In the genomic region with DNA sequence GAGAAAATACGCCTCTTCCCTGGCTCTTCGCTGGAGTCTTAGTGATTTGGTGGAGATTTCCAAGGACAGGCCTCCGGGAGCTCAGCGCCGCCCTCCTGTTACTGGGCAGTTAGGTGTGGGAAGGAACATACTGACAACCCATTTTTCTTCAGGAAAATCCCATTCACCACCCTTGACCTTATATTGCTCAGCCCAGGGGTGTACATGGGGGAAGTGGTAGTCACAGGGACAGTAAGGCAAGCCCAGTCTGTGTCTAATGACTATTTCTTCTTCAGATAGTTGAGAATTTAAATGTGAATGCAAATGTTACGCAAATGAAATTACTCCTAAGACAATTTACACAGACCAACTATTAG, we compare ENCODE assay signal across 39 cellular contexts.
"Had no signal": no experiment of that assay in that cellular context is flagged by ENCODE, and none has a peak within 500 bp of the region (broad histone marks: within the 10 kb centered on the region; RNA-seq: fewer than 3 reads in every experiment).

No MANE protein-coding gene starts in this region.

- H3K27ac ChIP-seq: ascending aorta, cardiac muscle cell, VCaP had no signal

- DNase-seq: activated CD4-positive, alpha-beta memory T cell treated with anti-CD3 and anti-CD28 coated beads, Interleukin-2, amount 10 ng/mL, durations not matched to agents 7 days and 5 days; activated CD4-positive, alpha-beta T cell treated with anti-CD3 and anti-CD28 coated beads for 1 hour; activated CD4-positive, alpha-beta T cell treated with anti-CD3 and anti-CD28 coated beads for 36 hours; activated CD4-positive, alpha-beta T cell treated with anti-CD3 and anti-CD28 coated beads for 48 hours; activated CD4-positive, alpha-beta T cell treated with anti-CD3 and anti-CD28 coated beads, Interleukin-2, amount 10 ng/mL, durations not matched to agents 7 days and 5 days; activated CD4-positive, alpha-beta T cell treated with anti-CD3 and anti-CD28 coated beads, Interleukin-2, amount 50 U/mL, for 48 hours; activated CD4-positive, CD25-positive, alpha-beta regulatory T cell; activated CD8-positive, alpha-beta memory T cell treated with anti-CD3 and anti-CD28 coated beads for 24 hours; activated CD8-positive, alpha-beta memory T cell treated with anti-CD3 and anti-CD28 coated beads, Interleukin-2, amount 10 ng/mL, durations not matched to agents 7 days and 5 days; activated CD8-positive, alpha-beta memory T cell treated with anti-CD3 and anti-CD28 coated beads, Interleukin-2, amount 50 U/mL, for 48 hours; activated CD8-positive, alpha-beta T cell treated with anti-CD3 and anti-CD28 coated beads, Interleukin-2, amount 10 ng/mL, durations not matched to agents 7 days and 5 days; activated effector memory CD4-positive, alpha-beta T cell treated with Interleukin-2 at 50 U/mL for 16 hours; activated gamma-delta T cell; activated naive CD4-positive, alpha-beta T cell treated with anti-CD3 and anti-CD28 coated beads, Interleukin-2, amount 10 ng/mL, durations not matched to agents 7 days and 5 days; activated naive CD4-positive, alpha-beta T cell treated with Interleukin-2 at 50 U/mL for 16 hours; activated naive CD8-positive, alpha-beta T cell treated with anti-CD3 and anti-CD28 coated beads, Interleukin-2, amount 10 ng/mL, durations not matched to agents 7 days and 5 days; activated naive CD8-positive, alpha-beta T cell treated with anti-CD3 and anti-CD28 coated beads, Interleukin-2, amount 50 U/mL, for 24 hours; activated T-cell treated with anti-CD3 and anti-CD28 coated beads, Interleukin-2, amount 50 U/mL, for 24 hours; activated T-cell treated with anti-CD3 and anti-CD28 coated beads, Interleukin-2, amount 50 U/mL, for 48 hours; amygdala; anterior cingulate cortex; caudate nucleus; cerebellar nuclear complex; T-helper 1 cell; T-helper 2 cell; T-helper 9 cell had no signal

- H3K27me3 Mint-ChIP-seq: activated CD4-positive, alpha-beta memory T cell treated with anti-CD3 and anti-CD28 coated beads, Interleukin-2, amount 10 ng/mL, durations not matched to agents 7 days and 5 days; activated CD4-positive, alpha-beta T cell treated with anti-CD3 and anti-CD28 coated beads for 36 hours; activated CD4-positive, alpha-beta T cell treated with anti-CD3 and anti-CD28 coated beads, Interleukin-2, amount 10 ng/mL, durations not matched to agents 7 days and 5 days; activated CD8-positive, alpha-beta memory T cell treated with anti-CD3 and anti-CD28 coated beads, Interleukin-2, amount 10 ng/mL, durations not matched to agents 7 days and 5 days; activated naive CD4-positive, alpha-beta T cell treated with anti-CD3 and anti-CD28 coated beads, Interleukin-2, amount 10 ng/mL, durations not matched to agents 7 days and 5 days; activated naive CD8-positive, alpha-beta T cell; activated naive CD8-positive, alpha-beta T cell treated with anti-CD3 and anti-CD28 coated beads, Interleukin-2, amount 50 U/mL, for 24 hours; activated T-cell treated with anti-CD3 and anti-CD28 coated beads, Interleukin-2, amount 50 U/mL, for 24 hours had no signal

- ATAC-seq: activated CD4-positive, alpha-beta T cell treated with anti-CD3 and anti-CD28 coated beads for 36 hours; activated CD4-positive, CD25-positive, alpha-beta regulatory T cell treated with anti-CD3 and anti-CD28 coated beads, Interleukin-2, amount 50 U/mL, for 24 hours; activated CD8-positive, alpha-beta memory T cell treated with anti-CD3 and anti-CD28 coated beads, Interleukin-2, amount 10 ng/mL, durations not matched to agents 7 days and 5 days; activated CD8-positive, alpha-beta T cell treated with anti-CD3 and anti-CD28 coated beads, Interleukin-2, amount 10 ng/mL, durations not matched to agents 7 days and 5 days; activated naive CD8-positive, alpha-beta T cell treated with anti-CD3 and anti-CD28 coated beads, Interleukin-2, amount 50 U/mL, for 24 hours had no signal

- FAIRE-seq: bronchial epithelial cell, TTC549 had no signal

- H3K4me1 ChIP-seq: ascending aorta had no signal

- H3K9me3 Mint-ChIP-seq: activated CD4-positive, alpha-beta memory T cell treated with anti-CD3 and anti-CD28 coated beads, Interleukin-2, amount 10 ng/mL, durations not matched to agents 7 days and 5 days; activated CD4-positive, alpha-beta T cell treated with anti-CD3 and anti-CD28 coated beads, Interleukin-2, amount 10 ng/mL, durations not matched to agents 7 days and 5 days; activated naive CD4-positive, alpha-beta T cell treated with anti-CD3 and anti-CD28 coated beads, Interleukin-2, amount 10 ng/mL, durations not matched to agents 7 days and 5 days; activated naive CD4-positive, alpha-beta T cell treated with anti-CD3 and anti-CD28 coated beads, Interleukin-2, amount 50 U/mL, for 24 hours; activated naive CD8-positive, alpha-beta T cell treated with anti-CD3 and anti-CD28 coated beads, Interleukin-2, amount 10 ng/mL, durations not matched to agents 7 days and 5 days; activated T-cell treated with anti-CD3 and anti-CD28 coated beads, Interleukin-2, amount 50 U/mL, for 24 hours; activated T-helper 2 cell treated with anti-CD3 and anti-CD28 coated beads, Interferon-gamma antibody, Interleukin-2, Interleukin-4, amounts not matched to agents 10 μg/mL and 5 μg/mL and 100 μg/mL, durations not matched to agents 14 hours and 24 hours and 36 hours; brain; central memory CD8-positive, alpha-beta T cell; T-helper 1 cell treated with Interleukin-12 subunit alpha and Interleukin-12 subunit beta and Interleukin-4 antibody, amounts not matched to agents 30 μg/mL and 1 μg/mL, for 36 hours; T-helper 2 cell treated with Interferon-gamma antibody and Interleukin-4, amounts not matched to agents 5 μg/mL and 100 μg/mL, for 36 hours had no signal

- H3K9me3 ChIP-seq: ascending aorta had no signal

- H3K4me3 Mint-ChIP-seq: activated CD4-positive, alpha-beta memory T cell treated with anti-CD3 and anti-CD28 coated beads, Interleukin-2, amount 10 ng/mL, durations not matched to agents 7 days and 5 days; activated CD4-positive, alpha-beta T cell treated with anti-CD3 and anti-CD28 coated beads for 36 hours; activated CD4-positive, alpha-beta T cell treated with anti-CD3 and anti-CD28 coated beads, Interleukin-2, amount 10 ng/mL, durations not matched to agents 7 days and 5 days; activated CD8-positive, alpha-beta memory T cell treated with anti-CD3 and anti-CD28 coated beads, Interleukin-2, amount 10 ng/mL, durations not matched to agents 7 days and 5 days; activated CD8-positive, alpha-beta T cell treated with anti-CD3 and anti-CD28 coated beads, Interleukin-2, amount 10 ng/mL, durations not matched to agents 7 days and 5 days; activated naive CD4-positive, alpha-beta T cell treated with anti-CD3 and anti-CD28 coated beads, Interleukin-2, amount 10 ng/mL, durations not matched to agents 7 days and 5 days; activated naive CD4-positive, alpha-beta T cell treated with anti-CD3 and anti-CD28 coated beads, Interleukin-2, amount 50 U/mL, for 24 hours; activated naive CD8-positive, alpha-beta T cell; activated naive CD8-positive, alpha-beta T cell treated with anti-CD3 and anti-CD28 coated beads, Interleukin-2, amount 10 ng/mL, durations not matched to agents 7 days and 5 days; activated naive CD8-positive, alpha-beta T cell treated with anti-CD3 and anti-CD28 coated beads, Interleukin-2, amount 50 U/mL, for 24 hours; activated T-cell treated with anti-CD3 and anti-CD28 coated beads, Interleukin-2, amount 50 U/mL, for 24 hours; brain; central memory CD8-positive, alpha-beta T cell; T-helper 1 cell treated with Interleukin-12 subunit alpha and Interleukin-12 subunit beta and Interleukin-4 antibody, amounts not matched to agents 30 μg/mL and 1 μg/mL, for 36 hours; T-helper 2 cell treated with Interferon-gamma antibody and Interleukin-4, amounts not matched to agents 5 μg/mL and 100 μg/mL, for 36 hours had no signal

- H3K4me3 ChIP-seq: ascending aorta, cardiac muscle cell had no signal

- H3K36me3 Mint-ChIP-seq: activated CD8-positive, alpha-beta memory T cell treated with anti-CD3 and anti-CD28 coated beads, Interleukin-2, amount 10 ng/mL, durations not matched to agents 7 days and 5 days; activated naive CD4-positive, alpha-beta T cell treated with anti-CD3 and anti-CD28 coated beads, Interleukin-2, amount 10 ng/mL, durations not matched to agents 7 days and 5 days; activated naive CD4-positive, alpha-beta T cell treated with anti-CD3 and anti-CD28 coated beads, Interleukin-2, amount 50 U/mL, for 24 hours; activated naive CD8-positive, alpha-beta T cell; activated naive CD8-positive, alpha-beta T cell treated with anti-CD3 and anti-CD28 coated beads, Interleukin-2, amount 10 ng/mL, durations not matched to agents 7 days and 5 days; brain had no signal

- H3K27me3 ChIP-seq: ascending aorta, cardiac muscle cell had no signal

- H3K4me1 Mint-ChIP-seq: activated CD4-positive, alpha-beta memory T cell treated with anti-CD3 and anti-CD28 coated beads, Interleukin-2, amount 10 ng/mL, durations not matched to agents 7 days and 5 days; activated CD4-positive, alpha-beta T cell treated with anti-CD3 and anti-CD28 coated beads for 36 hours; activated CD4-positive, alpha-beta T cell treated with anti-CD3 and anti-CD28 coated beads, Interleukin-2, amount 10 ng/mL, durations not matched to agents 7 days and 5 days; activated CD8-positive, alpha-beta memory T cell treated with anti-CD3 and anti-CD28 coated beads, Interleukin-2, amount 10 ng/mL, durations not matched to agents 7 days and 5 days; activated naive CD4-positive, alpha-beta T cell treated with anti-CD3 and anti-CD28 coated beads, Interleukin-2, amount 10 ng/mL, durations not matched to agents 7 days and 5 days; activated naive CD4-positive, alpha-beta T cell treated with anti-CD3 and anti-CD28 coated beads, Interleukin-2, amount 50 U/mL, for 24 hours; activated naive CD8-positive, alpha-beta T cell treated with anti-CD3 and anti-CD28 coated beads, Interleukin-2, amount 10 ng/mL, durations not matched to agents 7 days and 5 days; activated naive CD8-positive, alpha-beta T cell treated with anti-CD3 and anti-CD28 coated beads, Interleukin-2, amount 50 U/mL, for 24 hours; central memory CD8-positive, alpha-beta T cell had no signal

- H3K36me3 ChIP-seq: ascending aorta, cardiac muscle cell had no signal

- H3K27ac Mint-ChIP-seq: activated CD4-positive, alpha-beta memory T cell treated with anti-CD3 and anti-CD28 coated beads, Interleukin-2, amount 10 ng/mL, durations not matched to agents 7 days and 5 days; activated CD4-positive, alpha-beta T cell treated with anti-CD3 and anti-CD28 coated beads for 36 hours; activated CD4-positive, alpha-beta T cell treated with anti-CD3 and anti-CD28 coated beads, Interleukin-2, amount 10 ng/mL, durations not matched to agents 7 days and 5 days; activated CD8-positive, alpha-beta memory T cell treated with anti-CD3 and anti-CD28 coated beads, Interleukin-2, amount 10 ng/mL, durations not matched to agents 7 days and 5 days; activated CD8-positive, alpha-beta T cell treated with anti-CD3 and anti-CD28 coated beads, Interleukin-2, amount 10 ng/mL, durations not matched to agents 7 days and 5 days; activated naive CD4-positive, alpha-beta T cell treated with anti-CD3 and anti-CD28 coated beads, Interleukin-2, amount 10 ng/mL, durations not matched to agents 7 days and 5 days; activated naive CD4-positive, alpha-beta T cell treated with anti-CD3 and anti-CD28 coated beads, Interleukin-2, amount 50 U/mL, for 24 hours; activated naive CD8-positive, alpha-beta T cell; activated naive CD8-positive, alpha-beta T cell treated with anti-CD3 and anti-CD28 coated beads, Interleukin-2, amount 10 ng/mL, durations not matched to agents 7 days and 5 days; activated naive CD8-positive, alpha-beta T cell treated with anti-CD3 and anti-CD28 coated beads, Interleukin-2, amount 50 U/mL, for 24 hours; activated T-cell treated with anti-CD3 and anti-CD28 coated beads, Interleukin-2, amount 50 U/mL, for 24 hours; activated T-helper 2 cell treated with anti-CD3 and anti-CD28 coated beads, Interferon-gamma antibody, Interleukin-2, Interleukin-4, amounts not matched to agents 10 μg/mL and 5 μg/mL and 100 μg/mL, durations not matched to agents 14 hours and 24 hours and 36 hours; brain; T-helper 1 cell treated with Interleukin-12 subunit alpha and Interleukin-12 subunit beta and Interleukin-4 antibody, amounts not matched to agents 30 μg/mL and 1 μg/mL, for 36 hours; T-helper 2 cell treated with Interferon-gamma antibody and Interleukin-4, amounts not matched to agents 5 μg/mL and 100 μg/mL, for 36 hours had no signal
